ENCODE assay signal across 1 cellular context in the genomic region with DNA sequence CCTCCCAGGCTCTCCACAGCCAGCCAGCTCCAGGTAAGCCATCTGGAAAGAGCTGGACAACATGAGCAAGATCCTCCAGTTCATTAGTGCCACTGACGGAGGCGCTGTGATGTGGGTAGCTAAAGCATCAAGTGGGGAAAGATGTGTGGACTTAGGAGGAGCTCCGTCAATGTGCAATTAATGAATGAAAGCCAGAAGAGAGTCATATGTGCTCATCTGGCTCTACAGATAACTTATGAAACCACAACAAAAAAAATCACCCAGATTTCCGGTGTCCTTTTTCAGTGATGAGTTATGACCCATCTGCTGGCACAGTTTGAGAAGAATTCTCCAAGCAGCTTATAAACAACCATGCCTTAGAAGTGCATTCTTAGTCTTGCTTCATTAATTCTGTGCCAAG.
TF ChIP-seq lines count a peak whose summit lies in the region.

No MANE protein-coding gene starts in this region.

TF ChIP-seq in GM12878, 131 proteins besides CTCF, POLR2A, EP300 and RAD21 (continued from another document):
- TF ChIP-seq NR2C2 (IDR thresholded peaks at IDR 0.05; ENCODE audit: borderline replicate concordance, control insufficient read depth, insufficient read length, low read depth) (no peak), ZSCAN29 (IDR thresholded peaks at IDR 0.05) (no peak), ATF7 (IDR thresholded peaks at IDR 0.05; ENCODE audit: low read depth) (no peak), SPI1 (IDR thresholded peaks at IDR 0.05; ENCODE audit: borderline replicate concordance, insufficient read depth, low read depth, low read length) (no peak), MYB (IDR thresholded peaks at IDR 0.05; ENCODE audit: borderline replicate concordance, low read depth, low read length) (no peak)
